In genomic region chr10:102919237-102919959, GRCh38 we compare ENCODE assay signal across 8 cellular contexts. TPM values are rescaled to one million over a fixed set of nuclear protein-coding genes. Genes with fewer than 3 reads are reported as not detected.
DNase-seq lines count a peak whose midpoint lies in the region; ATAC-seq, FAIRE-seq and TF ChIP-seq lines count a peak whose summit lies in the region.

No MANE protein-coding gene starts in this region.

- H3K27ac ChIP-seq in endothelial cell of umbilical vein (ENCODE audit: insufficient read depth, low read depth, low read length) = no peak overlapping the region

- no peak for FAIRE-seq in endothelial cell of umbilical vein (lab: Jason Lieb, UNC)

- no peak overlapping the region for H3K9ac ChIP-seq in endothelial cell of umbilical vein (replicated peaks; ENCODE audit: extremely low read depth, insufficient read depth, low read length)

- H3K9me1 ChIP-seq in endothelial cell of umbilical vein (replicated peaks; ENCODE audit: control insufficient read depth, extremely low read depth, insufficient read depth, low read length) = no peaks in the 10 kb centered on the region

- peak overlapping the region in 2 of 3 experiments; percentile 47 to 76 for H3K4me3 ChIP-seq in endothelial cell of umbilical vein (replicated peaks in 1 of 3; ENCODE audit: insufficient read depth in 1 of 3, low read depth in 1 of 3, low read length in 3 of 3)

- peaks cover 13 to 16% of the 10 kb centered on the region in 2 experiments for H3K27me3 ChIP-seq in endothelial cell of umbilical vein (ENCODE audit: control insufficient read depth in 2 of 2, insufficient read depth in 2 of 2, low read length in 2 of 2)

- peak overlapping the region; percentile 96 for H2AFZ ChIP-seq in endothelial cell of umbilical vein (ENCODE audit: low read depth, low read length)

- no peaks in the 10 kb centered on the region for H3K79me2 ChIP-seq in endothelial cell of umbilical vein (ENCODE audit: control insufficient read depth, insufficient read depth, low read length)

- H3K4me1 ChIP-seq in endothelial cell of umbilical vein (ENCODE audit: control insufficient read depth, extremely low read depth, insufficient read depth, low read length) = peaks cover 10% of the 10 kb centered on the region

- no peak for TF ChIP-seq CTCF in endothelial cell of umbilical vein (IDR thresholded peaks at IDR 0.05; ENCODE audit: extremely low read depth in 1 of 2, insufficient read depth in 1 of 2, low read depth in 1 of 2, low read length in 2 of 2)

- H3K9me3 Mint-ChIP-seq in T-helper 1 cell treated with Interleukin-12 subunit alpha and Interleukin-12 subunit beta and Interleukin-4 antibody, amounts not matched to agents 30 μg/mL and 1 μg/mL, for 36 hours = no peaks in the 10 kb centered on the region
- no peaks in the 10 kb centered on the region for H3K9me3 Mint-ChIP-seq in naive thymus-derived CD8-positive, alpha-beta T cell

- peaks cover 4% of the 10 kb centered on the region for H3K36me3 Mint-ChIP-seq in T-helper 1 cell treated with Interleukin-12 subunit alpha and Interleukin-12 subunit beta and Interleukin-4 antibody, amounts not matched to agents 30 μg/mL and 1 μg/mL, for 36 hours (ENCODE audit: low read depth)
- peaks cover 0 to 2% (median 0%) of the 10 kb centered on the region in 3 donors for H3K36me3 Mint-ChIP-seq in naive thymus-derived CD8-positive, alpha-beta T cell

- TF ChIP-seq POLR2A in endothelial cell of umbilical vein (IDR thresholded peaks at IDR 0.05; ENCODE audit: low read depth, low read length) = no peak

- no peaks in the 10 kb centered on the region for H3K27me3 Mint-ChIP-seq in T-helper 1 cell treated with Interleukin-12 subunit alpha and Interleukin-12 subunit beta and Interleukin-4 antibody, amounts not matched to agents 30 μg/mL and 1 μg/mL, for 36 hours (ENCODE audit: low read depth)
- H3K27me3 Mint-ChIP-seq in naive thymus-derived CD8-positive, alpha-beta T cell = peaks cover 0 to 11% (median 2%) of the 10 kb centered on the region in 5 donors

- intact Hi-C loops in endothelial cell of umbilical vein (cut with micrococcal nuclease) = loop anchor here (5.0 kb wide), 2 partner anchors 177 to 192 kb away; partner anchors contain the start of gene WBP1L

- H3K4me2 ChIP-seq in endothelial cell of umbilical vein (ENCODE audit: insufficient read depth, low read length) = peak overlapping the region; percentile 36

- no peaks in the 10 kb centered on the region for H3K36me3 ChIP-seq in endothelial cell of umbilical vein (ENCODE audit: control insufficient read depth in 2 of 2, extremely low read depth in 1 of 2, insufficient read depth in 2 of 2, low read length in 2 of 2)

- POLR2A ChIA-PET in endothelial cell of umbilical vein (lab: Charles Lee) = no interaction called here
- POLR2A ChIA-PET in naive thymus-derived CD8-positive, alpha-beta T cell (lab: Charles Lee) = interaction anchor here (0.6 to 2.5 kb wide), 2 partner anchors 9 to 136 kb away, joined by 3 to 9 read pairs; no protein-coding TSS in a partner anchor

- H3K4me1 Mint-ChIP-seq in T-helper 1 cell treated with Interleukin-12 subunit alpha and Interleukin-12 subunit beta and Interleukin-4 antibody, amounts not matched to agents 30 μg/mL and 1 μg/mL, for 36 hours (ENCODE audit: low read depth) = peaks cover 41% of the 10 kb centered on the region
- peaks cover 23 to 67% (median 60%) of the 10 kb centered on the region in 4 donors for H3K4me1 Mint-ChIP-seq in naive thymus-derived CD8-positive, alpha-beta T cell

- H3K9me3 ChIP-seq in endothelial cell of umbilical vein (replicated peaks; ENCODE audit: control insufficient read depth, insufficient read depth, low read length) = no peaks in the 10 kb centered on the region

- ATAC-seq in naive thymus-derived CD8-positive, alpha-beta T cell = no peak
- ATAC-seq in HG02763 (IDR thresholded peaks at IDR 0.05; ENCODE audit: unreplicated experiment) = no peak

- H4K20me1 ChIP-seq in endothelial cell of umbilical vein (replicated peaks; ENCODE audit: control insufficient read depth, extremely low read depth, insufficient read depth, low read length) = no peaks in the 10 kb centered on the region

- CTCF ChIA-PET in endothelial cell of umbilical vein (lab: Charles Lee) = interaction anchor here (1.5 to 8.5 kb wide), 4 partner anchors 83 to 325 kb away, joined by 3 to 211 read pairs (median 24); partner anchors contain the start of genes CYP17A1 and RPEL1

- DNase-seq in NCI-H1417 (lab: John Stamatoyannopoulos, UW) (peak in 2 of 3 experiments; percentile 59 to 65), NCI-H1417 treated with DMSO at 0.1 percent for 48 hours (lab: John Stamatoyannopoulos, UW) (no peak), endothelial cell of umbilical vein (ENCODE audit: low read depth, low spot score) (peak; percentile 4), RKO (ENCODE audit: low spot score) (no peak), COR-L47 (lab: John Stamatoyannopoulos, UW) (no peak)
- DNase-seq in naive thymus-derived CD8-positive, alpha-beta T cell = peak in 3 of 10 donors; percentile 1 to 17 (median 7)

- no TSS peak for BruUV-seq in endothelial cell of umbilical vein (replicated peaks; lab: Mats Ljungman, UMichigan)

- H3K4me3 Mint-ChIP-seq in T-helper 1 cell treated with Interleukin-12 subunit alpha and Interleukin-12 subunit beta and Interleukin-4 antibody, amounts not matched to agents 30 μg/mL and 1 μg/mL, for 36 hours = peak overlapping the region; percentile 94
- H3K4me3 Mint-ChIP-seq in naive thymus-derived CD8-positive, alpha-beta T cell = peak overlapping the region; percentile 86 to 99 (median 96)

- dilution Hi-C loops in endothelial cell of umbilical vein (cut with MboI; ENCODE audit: extremely low pct_ligation_motif_present, low sequenced_read_pairs) = no loop called here

- H3K27ac Mint-ChIP-seq in T-helper 1 cell treated with Interleukin-12 subunit alpha and Interleukin-12 subunit beta and Interleukin-4 antibody, amounts not matched to agents 30 μg/mL and 1 μg/mL, for 36 hours = no peak overlapping the region
- H3K27ac Mint-ChIP-seq in naive thymus-derived CD8-positive, alpha-beta T cell = peak overlapping the region in 8 of 10 donors; percentile 15 to 97 (median 69)

TF ChIP-seq in endothelial cell of umbilical vein, 7 proteins besides CTCF, POLR2A, EP300 and RAD21:
- TF ChIP-seq EZH2 (IDR thresholded peaks at IDR 0.05; ENCODE audit: borderline replicate concordance, low read depth, low read length, severe bottlenecking) = peak; percentile 88
- TF ChIP-seq GATA2 (IDR thresholded peaks at IDR 0.05; ENCODE audit: insufficient read depth, insufficient read length, low read depth, low read length) = no peak
TF ChIP-seq in endothelial cell of umbilical vein: peak in this region for 1.

RNA-seq across cellular contexts. Expression of gene CNNM2, which starts 1.3 kb away (rescaled TPM):
- 3.0 and 3.2 TPM in 2 replicates for total RNA-seq in endothelial cell of umbilical vein
- polyA plus RNA-seq in endothelial cell of umbilical vein = 1.9 and 2.1 TPM in 2 replicates
- polyA plus RNA-seq in endothelial cell of umbilical vein (2011; cell fraction: cytosol; rRNA removed) = 1.7 and 2.1 TPM in 2 replicates
- 2.1 and 2.8 TPM in 2 replicates for polyA plus RNA-seq in endothelial cell of umbilical vein (2011; cell fraction: nucleus; rRNA removed)
- polyA plus RNA-seq in endothelial cell of umbilical vein (2012) = 2.5 and 2.6 TPM in 2 replicates
- polyA minus RNA-seq in endothelial cell of umbilical vein = 2.8 and 3.8 TPM in 2 replicates
- polyA minus RNA-seq in endothelial cell of umbilical vein (2011; cell fraction: cytosol; rRNA and poly(A)+ RNA removed) = 17.4 TPM
- polyA minus RNA-seq in endothelial cell of umbilical vein (2011; cell fraction: nucleus; rRNA and poly(A)+ RNA removed) = 3.2 and 8.0 TPM in 2 replicates
- 10 to 100 TPM; 14.9 to 15.5 TPM for total RNA-seq in naive thymus-derived CD8-positive, alpha-beta T cell
- polyA plus RNA-seq in naive thymus-derived CD8-positive, alpha-beta T cell = 1 to 10 TPM; 4.4 to 5.7 (median 5.3) TPM

RNA-seq across cellular contexts. Expression of gene AS3MT, which starts 50.1 kb away (rescaled TPM):
- total RNA-seq in endothelial cell of umbilical vein = 0.95 TPM in 1 of 2 replicates, not detected in the other
- polyA plus RNA-seq in endothelial cell of umbilical vein = 0.72 and 1.0 TPM in 2 replicates
- polyA plus RNA-seq in endothelial cell of umbilical vein (2011; cell fraction: cytosol; rRNA removed) = 1.1 and 1.3 TPM in 2 replicates
- polyA plus RNA-seq in endothelial cell of umbilical vein (2011; cell fraction: nucleus; rRNA removed) = 0.78 and 1.8 TPM in 2 replicates
- polyA plus RNA-seq in endothelial cell of umbilical vein (2012) = 0.82 and 1.1 TPM in 2 replicates
- 0.72 and 1.4 TPM in 2 replicates for polyA minus RNA-seq in endothelial cell of umbilical vein
- polyA minus RNA-seq in endothelial cell of umbilical vein (2011; cell fraction: cytosol; rRNA and poly(A)+ RNA removed) = not detected
- polyA minus RNA-seq in endothelial cell of umbilical vein (2011; cell fraction: nucleus; rRNA and poly(A)+ RNA removed) = 0.34 and 0.58 TPM in 2 replicates
- 1 to 10 TPM; 1.8 to 2.5 TPM for total RNA-seq in naive thymus-derived CD8-positive, alpha-beta T cell
- polyA plus RNA-seq in naive thymus-derived CD8-positive, alpha-beta T cell = not detected

Comparison
In these comparisons a context has a peak if more than half of its experiments do, and no peak if none do; other contexts are left out.
1. DNase-seq: peak in NCI-H1417 (2 of 3) and endothelial cell of umbilical vein (single experiment); none in NCI-H1417 treated with DMSO at 0.1 percent for 48 hours (single experiment), RKO (single experiment) and COR-L47 (single experiment).